In the genomic region with DNA sequence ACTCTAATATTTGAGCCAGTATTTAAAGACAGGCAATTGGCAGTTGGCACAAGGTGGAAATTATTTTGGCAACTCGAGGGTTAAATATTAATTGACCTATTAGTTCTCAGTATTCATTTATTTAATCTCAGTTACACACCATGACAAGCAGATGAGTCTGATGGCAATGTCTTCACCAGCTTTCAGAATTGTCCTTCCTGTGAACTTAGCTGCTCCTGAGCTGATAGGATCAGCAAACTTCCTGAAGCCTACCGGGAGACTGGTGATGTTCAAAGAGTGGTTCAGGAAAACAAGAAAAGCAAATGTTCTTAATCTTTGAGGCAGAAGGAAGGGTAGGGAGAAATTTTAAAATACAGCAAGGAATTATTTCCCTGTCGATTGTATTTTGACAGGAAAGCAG, we compare ENCODE assay signal across 1 cellular context.
TF ChIP-seq lines count a peak whose summit lies in the region.

No MANE protein-coding gene starts in this region.

TF ChIP-seq in HepG2, 621 proteins besides CTCF, POLR2A, EP300 and RAD21 (continued from another document and continues in another):
- TF ChIP-seq ARID5B (CRISPR knock-in tag; IDR thresholded peaks at IDR 0.05) = peak; percentile 64; the same call in 1 of the 2 replicates
- peak; percentile 67; the same call in 1 of the 2 replicates for TF ChIP-seq NCOA2 (CRISPR knock-in tag; IDR thresholded peaks at IDR 0.05)
- no peak for TF ChIP-seq RBM22 (optimal IDR thresholded peaks at IDR 0.05; ENCODE audit: low read length)
- 0 out of 2 replicates have a peak, but pooled peaks have one; percentile 22 for TF ChIP-seq CREM (IDR thresholded peaks at IDR 0.05)
- TF ChIP-seq CREM (CRISPR knock-in tag; IDR thresholded peaks at IDR 0.05) = no peak
- 0 out of 2 replicates have a peak, but pooled peaks have one; percentile 14 for TF ChIP-seq SAP130 (CRISPR knock-in tag; IDR thresholded peaks at IDR 0.05; ENCODE audit: low read depth)
- no peak for TF ChIP-seq ZNF382 (CRISPR knock-in tag; IDR thresholded peaks at IDR 0.05; ENCODE audit: borderline replicate concordance)
- peak; percentile 15; the same call in 1 of the 2 replicates for TF ChIP-seq SOX5 (CRISPR knock-in tag; IDR thresholded peaks at IDR 0.05; ENCODE audit: borderline replicate concordance)
- TF ChIP-seq ZMYM4 (CRISPR knock-in tag; IDR thresholded peaks at IDR 0.05) = peak; percentile 60
- TF ChIP-seq BCL6 (CRISPR knock-in tag; IDR thresholded peaks at IDR 0.05) = peak; percentile 33; the same call in 1 of the 2 replicates
- TF ChIP-seq, protein P1, sequence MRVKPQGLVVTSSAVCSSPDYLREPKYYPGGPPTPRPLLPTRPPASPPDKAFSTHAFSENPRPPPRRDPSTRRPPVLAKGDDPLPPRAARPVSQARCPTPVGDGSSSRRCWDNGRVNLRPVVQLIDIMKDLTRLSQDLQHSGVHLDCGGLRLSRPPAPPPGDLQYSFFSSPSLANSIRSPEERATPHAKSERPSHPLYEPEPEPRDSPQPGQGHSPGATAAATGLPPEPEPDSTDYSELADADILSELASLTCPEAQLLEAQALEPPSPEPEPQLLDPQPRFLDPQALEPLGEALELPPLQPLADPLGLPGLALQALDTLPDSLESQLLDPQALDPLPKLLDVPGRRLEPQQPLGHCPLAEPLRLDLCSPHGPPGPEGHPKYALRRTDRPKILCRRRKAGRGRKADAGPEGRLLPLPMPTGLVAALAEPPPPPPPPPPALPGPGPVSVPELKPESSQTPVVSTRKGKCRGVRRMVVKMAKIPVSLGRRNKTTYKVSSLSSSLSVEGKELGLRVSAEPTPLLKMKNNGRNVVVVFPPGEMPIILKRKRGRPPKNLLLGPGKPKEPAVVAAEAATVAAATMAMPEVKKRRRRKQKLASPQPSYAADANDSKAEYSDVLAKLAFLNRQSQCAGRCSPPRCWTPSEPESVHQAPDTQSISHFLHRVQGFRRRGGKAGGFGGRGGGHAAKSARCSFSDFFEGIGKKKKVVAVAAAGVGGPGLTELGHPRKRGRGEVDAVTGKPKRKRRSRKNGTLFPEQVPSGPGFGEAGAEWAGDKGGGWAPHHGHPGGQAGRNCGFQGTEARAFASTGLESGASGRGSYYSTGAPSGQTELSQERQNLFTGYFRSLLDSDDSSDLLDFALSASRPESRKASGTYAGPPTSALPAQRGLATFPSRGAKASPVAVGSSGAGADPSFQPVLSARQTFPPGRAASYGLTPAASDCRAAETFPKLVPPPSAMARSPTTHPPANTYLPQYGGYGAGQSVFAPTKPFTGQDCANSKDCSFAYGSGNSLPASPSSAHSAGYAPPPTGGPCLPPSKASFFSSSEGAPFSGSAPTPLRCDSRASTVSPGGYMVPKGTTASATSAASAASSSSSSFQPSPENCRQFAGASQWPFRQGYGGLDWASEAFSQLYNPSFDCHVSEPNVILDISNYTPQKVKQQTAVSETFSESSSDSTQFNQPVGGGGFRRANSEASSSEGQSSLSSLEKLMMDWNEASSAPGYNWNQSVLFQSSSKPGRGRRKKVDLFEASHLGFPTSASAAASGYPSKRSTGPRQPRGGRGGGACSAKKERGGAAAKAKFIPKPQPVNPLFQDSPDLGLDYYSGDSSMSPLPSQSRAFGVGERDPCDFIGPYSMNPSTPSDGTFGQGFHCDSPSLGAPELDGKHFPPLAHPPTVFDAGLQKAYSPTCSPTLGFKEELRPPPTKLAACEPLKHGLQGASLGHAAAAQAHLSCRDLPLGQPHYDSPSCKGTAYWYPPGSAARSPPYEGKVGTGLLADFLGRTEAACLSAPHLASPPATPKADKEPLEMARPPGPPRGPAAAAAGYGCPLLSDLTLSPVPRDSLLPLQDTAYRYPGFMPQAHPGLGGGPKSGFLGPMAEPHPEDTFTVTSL (CRISPR knock-in tag; IDR thresholded peaks at IDR 0.05; ENCODE audit: borderline replicate concordance) = peak; percentile 52; the same call in 1 of the 2 replicates
- 0 out of 2 replicates have a peak, but pooled peaks have one; percentile 29 for TF ChIP-seq ZNF792 (CRISPR knock-in tag; IDR thresholded peaks at IDR 0.05)
- peak; percentile 90 for TF ChIP-seq RARA (CRISPR knock-in tag; IDR thresholded peaks at IDR 0.05)
- TF ChIP-seq MED1 (CRISPR knock-in tag; IDR thresholded peaks at IDR 0.05) = 0 out of 2 replicates have a peak, but pooled peaks have one; percentile 34
- TF ChIP-seq POGZ (CRISPR knock-in tag; IDR thresholded peaks at IDR 0.05) = peak; percentile 72
- TF ChIP-seq, protein P2, sequence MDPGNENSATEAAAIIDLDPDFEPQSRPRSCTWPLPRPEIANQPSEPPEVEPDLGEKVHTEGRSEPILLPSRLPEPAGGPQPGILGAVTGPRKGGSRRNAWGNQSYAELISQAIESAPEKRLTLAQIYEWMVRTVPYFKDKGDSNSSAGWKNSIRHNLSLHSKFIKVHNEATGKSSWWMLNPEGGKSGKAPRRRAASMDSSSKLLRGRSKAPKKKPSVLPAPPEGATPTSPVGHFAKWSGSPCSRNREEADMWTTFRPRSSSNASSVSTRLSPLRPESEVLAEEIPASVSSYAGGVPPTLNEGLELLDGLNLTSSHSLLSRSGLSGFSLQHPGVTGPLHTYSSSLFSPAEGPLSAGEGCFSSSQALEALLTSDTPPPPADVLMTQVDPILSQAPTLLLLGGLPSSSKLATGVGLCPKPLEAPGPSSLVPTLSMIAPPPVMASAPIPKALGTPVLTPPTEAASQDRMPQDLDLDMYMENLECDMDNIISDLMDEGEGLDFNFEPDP (CRISPR knock-in tag; conservative IDR thresholded peaks at IDR 0.05) = no peak
- TF ChIP-seq ETV5 (CRISPR knock-in tag; IDR thresholded peaks at IDR 0.05; ENCODE audit: borderline replicate concordance) = peak; percentile 86; the same call in 1 of the 2 replicates
- TF ChIP-seq ZNF619 (CRISPR knock-in tag; IDR thresholded peaks at IDR 0.05) = no peak
- no peak for TF ChIP-seq NBN (conservative IDR thresholded peaks at IDR 0.05)
- TF ChIP-seq FOXA1 (IDR thresholded peaks at IDR 0.05) = no peak
- TF ChIP-seq FOXA1 (CRISPR knock-in tag; IDR thresholded peaks at IDR 0.05) = peak; percentile 86
- TF ChIP-seq CHD2 (IDR thresholded peaks at IDR 0.05; ENCODE audit: low read depth, low read length) = no peak
- peak; percentile 77; the same call in 1 of the 2 replicates for TF ChIP-seq ZNF652 (CRISPR knock-in tag; IDR thresholded peaks at IDR 0.05; ENCODE audit: borderline replicate concordance, low read depth)
- peak; percentile 59; the same call in 1 of the 2 replicates for TF ChIP-seq RXRB (CRISPR knock-in tag; IDR thresholded peaks at IDR 0.05; ENCODE audit: borderline replicate concordance)
- TF ChIP-seq, protein P3, sequence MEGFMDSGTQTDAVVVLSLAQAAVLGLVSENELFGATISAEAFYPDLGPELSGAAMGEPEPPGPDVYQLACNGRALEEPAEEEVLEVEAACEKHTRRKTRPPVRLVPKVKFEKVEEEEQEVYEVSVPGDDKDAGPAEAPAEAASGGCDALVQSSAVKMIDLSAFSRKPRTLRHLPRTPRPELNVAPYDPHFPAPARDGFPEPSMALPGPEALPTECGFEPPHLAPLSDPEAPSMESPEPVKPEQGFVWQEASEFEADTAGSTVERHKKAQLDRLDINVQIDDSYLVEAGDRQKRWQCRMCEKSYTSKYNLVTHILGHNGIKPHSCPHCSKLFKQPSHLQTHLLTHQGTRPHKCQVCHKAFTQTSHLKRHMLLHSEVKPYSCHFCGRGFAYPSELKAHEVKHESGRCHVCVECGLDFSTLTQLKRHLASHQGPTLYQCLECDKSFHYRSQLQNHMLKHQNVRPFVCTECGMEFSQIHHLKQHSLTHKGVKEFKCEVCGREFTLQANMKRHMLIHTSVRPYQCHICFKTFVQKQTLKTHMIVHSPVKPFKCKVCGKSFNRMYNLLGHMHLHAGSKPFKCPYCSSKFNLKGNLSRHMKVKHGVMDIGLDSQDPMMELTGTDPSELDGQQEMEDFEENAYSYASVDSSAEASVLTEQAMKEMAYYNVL (CRISPR knock-in tag; IDR thresholded peaks at IDR 0.05; ENCODE audit: borderline replicate concordance) = 0 out of 2 replicates have a peak, but pooled peaks have one; percentile 25
- TF ChIP-seq, protein P4, sequence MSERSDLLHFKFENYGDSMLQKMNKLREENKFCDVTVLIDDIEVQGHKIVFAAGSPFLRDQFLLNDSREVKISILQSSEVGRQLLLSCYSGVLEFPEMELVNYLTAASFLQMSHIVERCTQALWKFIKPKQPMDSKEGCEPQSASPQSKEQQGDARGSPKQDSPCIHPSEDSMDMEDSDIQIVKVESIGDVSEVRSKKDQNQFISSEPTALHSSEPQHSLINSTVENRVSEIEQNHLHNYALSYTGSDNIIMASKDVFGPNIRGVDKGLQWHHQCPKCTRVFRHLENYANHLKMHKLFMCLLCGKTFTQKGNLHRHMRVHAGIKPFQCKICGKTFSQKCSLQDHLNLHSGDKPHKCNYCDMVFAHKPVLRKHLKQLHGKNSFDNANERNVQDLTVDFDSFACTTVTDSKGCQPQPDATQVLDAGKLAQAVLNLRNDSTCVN (CRISPR knock-in tag; IDR thresholded peaks at IDR 0.05; ENCODE audit: borderline replicate concordance) = no peak
- no peak for TF ChIP-seq ZBTB38 (CRISPR knock-in tag; IDR thresholded peaks at IDR 0.05)
- TF ChIP-seq ELF3 (CRISPR knock-in tag; IDR thresholded peaks at IDR 0.05) = peak; percentile 39; the same call in 1 of the 2 replicates
- peak; percentile 56; the same call in 1 of the 2 replicates for TF ChIP-seq HDAC2 (CRISPR knock-in tag; IDR thresholded peaks at IDR 0.05)
- TF ChIP-seq KLF6 (CRISPR knock-in tag; IDR thresholded peaks at IDR 0.05) = no peak
- TF ChIP-seq GMEB2 (CRISPR knock-in tag; IDR thresholded peaks at IDR 0.05; ENCODE audit: low read depth) = no peak
- TF ChIP-seq ZNF772 (CRISPR knock-in tag; IDR thresholded peaks at IDR 0.05) = no peak
- peak; percentile 56; the same call in 1 of the 2 replicates for TF ChIP-seq FOSL2 (CRISPR knock-in tag; IDR thresholded peaks at IDR 0.05)
- no peak for TF ChIP-seq GABPA (IDR thresholded peaks at IDR 0.05; ENCODE audit: low read depth, low read length)
- peak; percentile 86 for TF ChIP-seq GABPA (CRISPR knock-in tag; IDR thresholded peaks at IDR 0.05; ENCODE audit: low read depth)
- 0 out of 2 replicates have a peak, but pooled peaks have one; percentile 18 for TF ChIP-seq ZNF124 (CRISPR knock-in tag; IDR thresholded peaks at IDR 0.05)
- TF ChIP-seq FOXO1 (CRISPR knock-in tag; IDR thresholded peaks at IDR 0.05) = peak; percentile 33; the same call in 1 of the 2 replicates
- peak; percentile 79 for TF ChIP-seq FOXA3 (CRISPR knock-in tag; IDR thresholded peaks at IDR 0.05)
- TF ChIP-seq SRSF1 (optimal IDR thresholded peaks at IDR 0.05; ENCODE audit: low read depth, low read length) = no peak
- TF ChIP-seq, protein P5, sequence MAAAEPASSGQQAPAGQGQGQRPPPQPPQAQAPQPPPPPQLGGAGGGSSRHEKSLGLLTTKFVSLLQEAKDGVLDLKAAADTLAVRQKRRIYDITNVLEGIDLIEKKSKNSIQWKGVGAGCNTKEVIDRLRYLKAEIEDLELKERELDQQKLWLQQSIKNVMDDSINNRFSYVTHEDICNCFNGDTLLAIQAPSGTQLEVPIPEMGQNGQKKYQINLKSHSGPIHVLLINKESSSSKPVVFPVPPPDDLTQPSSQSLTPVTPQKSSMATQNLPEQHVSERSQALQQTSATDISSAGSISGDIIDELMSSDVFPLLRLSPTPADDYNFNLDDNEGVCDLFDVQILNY (CRISPR knock-in tag; conservative IDR thresholded peaks at IDR 0.05) = no peak
- TF ChIP-seq, protein P6, sequence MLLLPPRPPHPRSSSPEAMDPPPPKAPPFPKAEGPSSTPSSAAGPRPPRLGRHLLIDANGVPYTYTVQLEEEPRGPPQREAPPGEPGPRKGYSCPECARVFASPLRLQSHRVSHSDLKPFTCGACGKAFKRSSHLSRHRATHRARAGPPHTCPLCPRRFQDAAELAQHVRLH (CRISPR knock-in tag; IDR thresholded peaks at IDR 0.05; ENCODE audit: borderline replicate concordance, low read depth) = no peak
- TF ChIP-seq FOXP4 (CRISPR knock-in tag; IDR thresholded peaks at IDR 0.05) = peak; percentile 57; the same call in 1 of the 2 replicates
